ENCODE assay signal across 8 cellular contexts in the genomic region with DNA sequence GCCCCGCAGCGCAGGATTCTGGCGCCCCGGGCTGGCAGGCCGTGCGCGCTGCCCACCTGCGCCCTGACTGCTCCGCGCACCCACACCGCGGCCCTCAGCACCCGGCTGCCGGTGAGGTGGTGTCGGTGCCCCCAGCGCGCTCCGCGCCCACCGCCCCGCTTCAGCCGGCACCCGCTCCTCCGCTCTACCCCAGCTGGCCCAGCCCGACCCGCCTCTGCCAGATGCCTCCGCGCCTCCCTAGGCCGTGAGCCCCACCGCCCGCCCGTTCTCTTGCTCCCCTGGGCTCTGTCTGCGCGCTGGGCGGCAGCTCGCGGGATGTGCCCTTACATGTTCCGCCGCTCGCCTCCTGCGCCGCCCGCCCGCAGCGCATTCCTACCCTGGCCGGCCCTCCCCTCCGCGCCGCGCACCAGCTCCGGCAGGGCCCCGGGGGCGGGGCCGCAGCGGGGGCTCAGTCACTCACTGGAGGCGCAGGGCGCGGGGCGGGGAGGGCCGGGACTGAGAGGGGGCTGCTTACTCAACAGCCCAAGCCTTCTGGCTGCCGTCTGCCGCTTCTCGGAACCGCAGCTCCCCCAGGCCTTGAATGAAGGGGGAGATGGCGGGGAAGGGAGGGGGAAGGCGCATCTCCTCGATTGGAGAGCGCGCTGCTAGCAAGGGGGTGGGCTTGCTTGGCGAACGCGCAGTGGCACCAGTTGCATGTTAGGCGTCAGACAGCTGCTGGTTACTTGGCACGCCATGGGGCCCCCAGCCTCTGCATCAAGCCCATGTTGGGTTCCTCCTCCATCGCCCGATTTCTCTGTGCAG. TPM values are rescaled to one million over a fixed set of nuclear protein-coding genes. Genes with fewer than 3 reads are reported as not detected.
DNase-seq lines count a peak whose midpoint lies in the region; ATAC-seq, FAIRE-seq and TF ChIP-seq lines count a peak whose summit lies in the region.

A gene (minus strand): TSS at position 345 of the 801 bp plus-strand sequence. CDS start 402 bp downstream, outside the sequence.

- peak within 1 kb of the TSS; percentile 79 for H3K9ac ChIP-seq in GM12878 (ENCODE audit: control insufficient read depth, insufficient read depth, low read length)

- intact Hi-C loops in GM12878 (cut with micrococcal nuclease; ENCODE audit: unreplicated experiment): no loop called here

- peak within 1 kb of the TSS; percentile 53 to 86 (median 65) for H3K4me3 Mint-ChIP-seq in IgD-negative memory B cell

- H3K4me2 ChIP-seq in GM12878 (ENCODE audit: control insufficient read depth, insufficient read depth) (peak within 1 kb of the TSS; percentile 89), hepatocyte (peak within 1 kb of the TSS; percentile 85)

- peak; percentile 17 for DNase-seq in DMS53 treated with DMSO at 0.1 percent for 48 hours (lab: John Stamatoyannopoulos, UW; ENCODE audit: unreplicated experiment)
- DNase-seq in SIG-M5 (lab: John Stamatoyannopoulos, UW): peak; percentile 67
- DNase-seq in GM12878 (ENCODE audit: low read depth, low spot score): no peak
- DNase-seq in hepatocyte (ENCODE audit: low spot score): peak; percentile 94
- no peak for DNase-seq in pulmonary artery endothelial cell (ENCODE audit: low read depth, low spot score)
- DNase-seq in NCI-H2029 (lab: John Stamatoyannopoulos, UW): no peak

- no peaks in the 10 kb centered on the region for H3K36me3 Mint-ChIP-seq in IgD-negative memory B cell

- no peak for FAIRE-seq in GM12878 (lab: Jason Lieb, UNC)

- ATAC-seq in GM21515 (IDR thresholded peaks at IDR 0.05; ENCODE audit: unreplicated experiment) (peak; percentile 80), GM12878 (peak; percentile 88)

- H3K27me3 ChIP-seq in GM12878 (replicated peaks in 1 of 2; ENCODE audit: control insufficient read depth in 2 of 2, insufficient read depth in 2 of 2, low read length in 1 of 2) (no peaks in the 10 kb centered on the region), hepatocyte (no peaks in the 10 kb centered on the region)

- TF ChIP-seq EP300 in GM12878 (IDR thresholded peaks at IDR 0.05; ENCODE audit: borderline replicate concordance in 1 of 2, control insufficient read depth in 1 of 2, low read depth in 2 of 2, low read length in 2 of 2): 0 out of 4 replicates have a peak, but pooled peaks of 1 of the 2 experiments have one; percentile 17

- H3K4me1 ChIP-seq in GM12878 (ENCODE audit: control insufficient read depth, insufficient read depth, low read length) (peaks cover 11% of the 10 kb centered on the region), hepatocyte (ENCODE audit: insufficient read depth) (peaks cover 29% of the 10 kb centered on the region)

- H2AFZ ChIP-seq in GM12878 (ENCODE audit: control insufficient read depth, low read depth, low read length) (peak within 1 kb of the TSS; percentile 81), hepatocyte (peak within 1 kb of the TSS; percentile 64)

- RAD21 ChIA-PET in GM12878 (lab: Charles Lee; ENCODE audit: unreplicated experiment): interaction anchor here (0.5 to 5.7 kb wide), 11 partner anchors 12 to 96 kb away, joined by 3 to 45 read pairs (median 3); a partner anchor contains a TSS

- in situ Hi-C loops in GM12878 (cut with MboI): no loop called here

- POLR2A ChIA-PET in GM12878 (lab: Charles Lee): interaction anchor here (0.8 to 4.5 kb wide), 9 partner anchors 12 to 44 kb away, joined by 3 to 33 read pairs (median 5); a partner anchor contains a TSS

- H3K9me2 ChIP-seq in hepatocyte (replicated peaks; ENCODE audit: insufficient read depth): no peaks in the 10 kb centered on the region

- H3K27ac Mint-ChIP-seq in IgD-negative memory B cell: peak within 1 kb of the TSS in 1 of 3 donors; percentile 46

- H3K36me3 ChIP-seq in GM12878 (ENCODE audit: control insufficient read depth in 2 of 2, insufficient read depth in 2 of 2, low read length in 1 of 2) (peaks cover 4 to 6% of the 10 kb centered on the region in 2 experiments; a peak in 3 of 4 replicates), hepatocyte (replicated peaks; ENCODE audit: insufficient read depth, low read depth) (no peaks in the 10 kb centered on the region)

- SMC1A ChIA-PET in GM12878 (lab: Charles Lee; ENCODE audit: uncharacterized antibody, unreplicated experiment): interaction anchor here (1.2 to 3.4 kb wide), 8 partner anchors 12 to 83 kb away, joined by 3 to 15 read pairs (median 6); no protein-coding TSS in a partner anchor

- TF ChIP-seq RAD21 in GM12878 (IDR thresholded peaks at IDR 0.05; ENCODE audit: insufficient read depth, low read depth, low read length): no peak

- H3K4me1 Mint-ChIP-seq in IgD-negative memory B cell: peaks cover 2 to 8% (median 6%) of the 10 kb centered on the region in 3 donors

- peaks cover 43% of the 10 kb centered on the region for H3K27me3 Mint-ChIP-seq in IgD-negative memory B cell

- no peaks in the 10 kb centered on the region for H3K9me3 Mint-ChIP-seq in IgD-negative memory B cell

- H3K27ac ChIP-seq in GM12878 (ENCODE audit: control insufficient read depth, insufficient read depth) (peak within 1 kb of the TSS; percentile 67), hepatocyte (peak within 1 kb of the TSS; percentile 95)

- 6% methylated on average over 33 of the region's 76 CpGs for WGBS in GM12878 (ENCODE audit: insufficient coverage, insufficient replicate concordance, low lambda C conversion rate, missing lambda C conversion rate)
- under 1% methylated on average over 42 of the region's 76 CpGs for WGBS in hepatocyte (ENCODE audit: low lambda C conversion rate, missing lambda C conversion rate)

- no TSS peak for BruUV-seq in GM12878 (replicated peaks; lab: Mats Ljungman, UMichigan)

- H3K9me3 ChIP-seq in GM12878 (replicated peaks; ENCODE audit: control insufficient read depth, insufficient read depth, low read length) (no peaks in the 10 kb centered on the region), hepatocyte (ENCODE audit: low read depth) (no peaks in the 10 kb centered on the region)

- H3K79me2 ChIP-seq in GM12878 (ENCODE audit: control insufficient read depth, insufficient read depth, low read length): peaks cover 34% of the 10 kb centered on the region
- H3K79me2 ChIP-seq in hepatocyte: peaks cover 30% of the 10 kb centered on the region

- no peaks in the 10 kb centered on the region for H4K20me1 ChIP-seq in GM12878 (ENCODE audit: control insufficient read depth, insufficient read depth)
- peaks cover 9% of the 10 kb centered on the region for H4K20me1 ChIP-seq in hepatocyte (ENCODE audit: insufficient read depth, poor library complexity, severe bottlenecking)

- CTCF ChIA-PET in GM12878 (lab: Yijun Ruan, JAX): interaction anchor here (1.0 to 14.7 kb wide), 8 partner anchors 10 to 83 kb away, joined by 4 to 149 read pairs (median 8); no protein-coding TSS in a partner anchor

- TF ChIP-seq CTCF in GM12878 (IDR thresholded peaks at IDR 0.05 in 2 of 3, conservative IDR thresholded peaks at IDR 0.05 in 1 of 3; ENCODE audit: control insufficient read depth in 2 of 3, extremely low read depth in 1 of 3, insufficient read depth in 1 of 3, low read depth in 3 of 3, low read length in 3 of 3) (no peak), hepatocyte (IDR thresholded peaks at IDR 0.05; ENCODE audit: poor library complexity) (peak; percentile 6)

- H3K4me3 ChIP-seq in GM12878 (peak within 1 kb of the TSS; percentile 96), hepatocyte (peak within 1 kb of the TSS; percentile 90)

- TF ChIP-seq POLR2A in GM12878 (IDR thresholded peaks at IDR 0.05; ENCODE audit: low read depth, low read length): peak; percentile 89

TF ChIP-seq in GM12878, 131 proteins besides CTCF, POLR2A, EP300 and RAD21 (continues in another document):
- TF ChIP-seq, protein P1, sequence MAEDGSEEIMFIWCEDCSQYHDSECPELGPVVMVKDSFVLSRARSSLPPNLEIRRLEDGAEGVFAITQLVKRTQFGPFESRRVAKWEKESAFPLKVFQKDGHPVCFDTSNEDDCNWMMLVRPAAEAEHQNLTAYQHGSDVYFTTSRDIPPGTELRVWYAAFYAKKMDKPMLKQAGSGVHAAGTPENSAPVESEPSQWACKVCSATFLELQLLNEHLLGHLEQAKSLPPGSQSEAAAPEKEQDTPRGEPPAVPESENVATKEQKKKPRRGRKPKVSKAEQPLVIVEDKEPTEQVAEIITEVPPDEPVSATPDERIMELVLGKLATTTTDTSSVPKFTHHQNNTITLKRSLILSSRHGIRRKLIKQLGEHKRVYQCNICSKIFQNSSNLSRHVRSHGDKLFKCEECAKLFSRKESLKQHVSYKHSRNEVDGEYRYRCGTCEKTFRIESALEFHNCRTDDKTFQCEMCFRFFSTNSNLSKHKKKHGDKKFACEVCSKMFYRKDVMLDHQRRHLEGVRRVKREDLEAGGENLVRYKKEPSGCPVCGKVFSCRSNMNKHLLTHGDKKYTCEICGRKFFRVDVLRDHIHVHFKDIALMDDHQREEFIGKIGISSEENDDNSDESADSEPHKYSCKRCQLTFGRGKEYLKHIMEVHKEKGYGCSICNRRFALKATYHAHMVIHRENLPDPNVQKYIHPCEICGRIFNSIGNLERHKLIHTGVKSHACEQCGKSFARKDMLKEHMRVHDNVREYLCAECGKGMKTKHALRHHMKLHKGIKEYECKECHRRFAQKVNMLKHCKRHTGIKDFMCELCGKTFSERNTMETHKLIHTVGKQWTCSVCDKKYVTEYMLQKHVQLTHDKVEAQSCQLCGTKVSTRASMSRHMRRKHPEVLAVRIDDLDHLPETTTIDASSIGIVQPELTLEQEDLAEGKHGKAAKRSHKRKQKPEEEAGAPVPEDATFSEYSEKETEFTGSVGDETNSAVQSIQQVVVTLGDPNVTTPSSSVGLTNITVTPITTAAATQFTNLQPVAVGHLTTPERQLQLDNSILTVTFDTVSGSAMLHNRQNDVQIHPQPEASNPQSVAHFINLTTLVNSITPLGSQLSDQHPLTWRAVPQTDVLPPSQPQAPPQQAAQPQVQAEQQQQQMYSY (CRISPR knock-in tag; IDR thresholded peaks at IDR 0.05): no peak

RNA-seq across cellular contexts. Expression of the gene that starts here (rescaled TPM):
- 0.64 TPM for polyA plus RNA-seq in IgD-negative memory B cell
- 11.9 and 17.4 TPM in 2 replicates for total RNA-seq in GM12878 (2013; cell fraction: nucleolus; rRNA removed)
- 22.4 and 26.0 TPM in 2 replicates for total RNA-seq in GM12878 (2014; rRNA removed)
- 6.4 and 7.7 TPM in 2 replicates for total RNA-seq in GM12878 (2014; rRNA removed; fragmentation: Illumina TruSeq; extraction: Trizol)
- total RNA-seq in GM12878 (2021): 33.7 and 35.5 TPM in 2 replicates
- 4.3 TPM for polyA plus RNA-seq in GM12878 (2011; ENCODE audit: low read depth)
- 8.9 and 17.5 TPM in 2 replicates for polyA plus RNA-seq in GM12878 (2011; rRNA removed)
- 17.5 and 43.7 TPM in 2 replicates for polyA plus RNA-seq in GM12878 (2011; cell fraction: cytosol; rRNA removed)
- polyA plus RNA-seq in GM12878 (2011; cell fraction: nucleus; rRNA removed): 23.0 and 26.3 TPM in 2 replicates
- 12.6 and 18.7 TPM in 2 replicates for polyA plus RNA-seq in GM12878 (2012)
- polyA plus RNA-seq in GM12878 (2014; fragmentation: Illumina TruSeq; extraction: Trizol): 2.5 and 5.5 TPM in 2 replicates
- polyA plus RNA-seq in GM12878 (2014; fragmentation: Nextera tagmentation; extraction: Ambion mirVana): 1 to 10 TPM in 1 of 2 experiments, under 1 TPM in 1; 0.60 to 2.0 TPM
- 27.9 and 38.4 TPM in 2 replicates for polyA plus RNA-seq in GM12878 (2014; rRNA removed)
- 10 to 100 TPM; 47.5 to 57.4 TPM for polyA plus RNA-seq in GM12878 (2016; fragmentation: Nextera tagmentation; extraction: Ambion mirVana)
- polyA minus RNA-seq in GM12878 (2011; rRNA and poly(A)+ RNA removed): 7.2 and 17.9 TPM in 2 replicates
- polyA minus RNA-seq in GM12878 (2011; cell fraction: cytosol; rRNA and poly(A)+ RNA removed): 10.9 and 11.1 TPM in 2 replicates
- 10.3 and 19.7 TPM in 2 replicates for polyA minus RNA-seq in GM12878 (2011; cell fraction: nucleus; rRNA and poly(A)+ RNA removed)
- total RNA-seq in hepatocyte: 24.4 and 30.2 TPM in 2 replicates
- 62.9 and 64.6 TPM in 2 replicates for polyA plus RNA-seq in hepatocyte
- 55.1 and 59.9 TPM in 2 replicates for total RNA-seq in pulmonary artery endothelial cell

Comparison
In these comparisons a context has a peak if more than half of its experiments do, and no peak if none do; other contexts are left out.
1. DNase-seq: peak in DMS53 treated with DMSO at 0.1 percent for 48 hours (single experiment), SIG-M5 (single experiment) and hepatocyte (single experiment); none in GM12878 (single experiment), pulmonary artery endothelial cell (single experiment) and NCI-H2029 (single experiment).